8 cellular contexts compared by ENCODE assay signal in the genomic region with DNA sequence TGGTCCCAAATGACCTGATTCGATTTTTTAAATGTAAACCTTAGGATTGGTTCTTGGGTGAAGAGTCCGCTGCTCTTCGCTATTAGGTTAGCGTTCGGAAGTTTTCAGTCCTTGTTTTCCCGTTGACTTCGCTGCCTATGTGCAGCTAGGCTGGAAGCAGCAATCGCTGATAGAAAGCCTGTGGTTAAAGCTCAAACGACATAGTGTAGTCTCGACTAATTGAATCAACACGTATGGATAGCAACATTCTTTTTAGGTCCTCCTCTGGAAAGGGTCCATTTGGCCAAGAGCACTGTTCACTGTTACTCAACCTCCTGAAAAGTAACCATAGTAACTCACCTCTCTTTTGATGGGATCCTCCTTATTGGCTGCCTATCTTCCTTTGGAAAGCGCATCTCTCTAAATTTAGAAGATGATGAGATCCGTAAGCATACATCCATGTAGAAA.
DNase-seq lines count a peak whose midpoint lies in the region; ATAC-seq, FAIRE-seq and TF ChIP-seq lines count a peak whose summit lies in the region.

No MANE protein-coding gene starts in this region.

- TF ChIP-seq CTCF in MCF 10A (IDR thresholded peaks at IDR 0.05; ENCODE audit: unreplicated experiment) (no peak), mammary epithelial cell (conservative IDR thresholded peaks at IDR 0.05 in 1 of 2, IDR thresholded peaks at IDR 0.05 in 1 of 2; ENCODE audit: extremely low read depth in 1 of 2, insufficient read depth in 1 of 2, low read depth in 1 of 2, low read length in 2 of 2) (no peak), HepG2 (CRISPR knock-in tag; IDR thresholded peaks at IDR 0.05) (no peak), upper lobe of right lung (IDR thresholded peaks at IDR 0.05) (no peak)

- BruUV-seq in MCF 10A (replicated peaks; lab: Mats Ljungman, UMichigan) (no TSS peak), mammary epithelial cell (replicated peaks; lab: Mats Ljungman, UMichigan) (no TSS peak), HepG2 (replicated peaks; lab: Mats Ljungman, UMichigan) (no TSS peak)

- TF ChIP-seq EP300 in HepG2 (IDR thresholded peaks at IDR 0.05; ENCODE audit: low read depth in 2 of 2, low read length in 2 of 2) (no peak), HepG2 (CRISPR knock-in tag; IDR thresholded peaks at IDR 0.05; ENCODE audit: borderline replicate concordance) (no peak)

- H3K27ac ChIP-seq in mammary epithelial cell (ENCODE audit: insufficient read depth, low read depth, low read length): no peak overlapping the region
- no peak overlapping the region for H3K27ac ChIP-seq in HepG2 (ENCODE audit: extremely low read length, insufficient read depth, low read length)
- no peak overlapping the region for H3K27ac ChIP-seq in upper lobe of right lung

- H3K9me3 Mint-ChIP-seq in MCF 10A (ENCODE audit: unreplicated experiment): no peaks in the 10 kb centered on the region
- no peaks in the 10 kb centered on the region for H3K9me3 Mint-ChIP-seq in activated naive CD8-positive, alpha-beta T cell (ENCODE audit: low read depth)

- no peaks in the 10 kb centered on the region for H3K36me3 Mint-ChIP-seq in MCF 10A (ENCODE audit: insufficient read depth, unreplicated experiment)
- no peaks in the 10 kb centered on the region for H3K36me3 Mint-ChIP-seq in activated naive CD8-positive, alpha-beta T cell

- no peak for TF ChIP-seq POLR2A in HepG2 (IDR thresholded peaks at IDR 0.05; ENCODE audit: insufficient read depth in 1 of 2, low read depth in 2 of 2, low read length in 2 of 2)

- no peak overlapping the region for H3K4me2 ChIP-seq in mammary epithelial cell (ENCODE audit: insufficient read depth, low read depth, low read length)
- peak overlapping the region; percentile 34 for H3K4me2 ChIP-seq in HepG2 (ENCODE audit: low read depth, low read length)

- no peaks in the 10 kb centered on the region for H3K79me2 ChIP-seq in mammary epithelial cell (ENCODE audit: insufficient read depth, low read length)
- H3K79me2 ChIP-seq in HepG2 (ENCODE audit: insufficient read depth, low read length): no peaks in the 10 kb centered on the region

- in situ Hi-C loops in mammary epithelial cell (cut with MboI; ENCODE audit: low sequenced_read_pairs in 2 of 2): loop anchor here (25.0 kb wide), 2 partner anchors 655 to 830 kb away; a partner anchor contains a TSS
- in situ Hi-C loops in HepG2 (cut with HindIII; ENCODE audit: extremely low pct_ligation_motif_present, low pct_unique_long_range_greater_than_20kb): no loop called here

- dilution Hi-C loops in mammary epithelial cell (cut with HindIII; ENCODE audit: low sequenced_read_pairs): no loop called here

- no peaks in the 10 kb centered on the region for H3K4me1 Mint-ChIP-seq in MCF 10A (ENCODE audit: insufficient read depth, unreplicated experiment)
- peaks cover 11% of the 10 kb centered on the region for H3K4me1 Mint-ChIP-seq in activated naive CD8-positive, alpha-beta T cell (ENCODE audit: low read depth)

- POLR2A ChIA-PET in MCF 10A (lab: Yijun Ruan, JAX): no interaction called here
- POLR2A ChIA-PET in HepG2 (lab: Yijun Ruan, JAX): no interaction called here

- H2AFZ ChIP-seq in mammary epithelial cell (ENCODE audit: low read depth, low read length) (no peak overlapping the region), HepG2 (ENCODE audit: low read length) (no peak overlapping the region)

- intact Hi-C loops in MCF 10A (cut with micrococcal nuclease) (no loop called here), mammary epithelial cell (cut with micrococcal nuclease) (loop anchor here (2.0 kb wide), 1 partner anchor 193 kb away; no protein-coding TSS in a partner anchor), HepG2 (cut with micrococcal nuclease; ENCODE audit: unreplicated experiment) (no loop called here), upper lobe of right lung (cut with DNase I) (no loop called here)

- H3K9me3 ChIP-seq in mammary epithelial cell (replicated peaks; ENCODE audit: insufficient read depth, low read length): no peaks in the 10 kb centered on the region
- no peaks in the 10 kb centered on the region for H3K9me3 ChIP-seq in HepG2 (ENCODE audit: low read length)
- H3K9me3 ChIP-seq in upper lobe of right lung: no peaks in the 10 kb centered on the region

- H4K20me1 ChIP-seq in mammary epithelial cell (ENCODE audit: insufficient read depth, low read length): no peaks in the 10 kb centered on the region
- H4K20me1 ChIP-seq in HepG2 (ENCODE audit: insufficient read depth, low read length): no peaks in the 10 kb centered on the region

- WGBS in mammary epithelial cell (ENCODE audit: low coverage, missing lambda C conversion rate): 7% methylated on average over 11 of the region's 13 CpGs
- 19% methylated on average over 13 of the region's 13 CpGs for WGBS in HepG2 (ENCODE audit: low lambda C conversion rate)

- H3K27ac Mint-ChIP-seq in MCF 10A (ENCODE audit: low read depth, unreplicated experiment): no peak overlapping the region
- H3K27ac Mint-ChIP-seq in activated naive CD8-positive, alpha-beta T cell: no peak overlapping the region

- ATAC-seq in HepG2: no peak
- no peak for ATAC-seq in upper lobe of right lung
- ATAC-seq in GM18868 (IDR thresholded peaks at IDR 0.05; ENCODE audit: unreplicated experiment): no peak
- ATAC-seq in GM18861 (IDR thresholded peaks at IDR 0.05; ENCODE audit: unreplicated experiment): no peak

- peak overlapping the region; percentile 20 for H3K4me3 Mint-ChIP-seq in MCF 10A (ENCODE audit: unreplicated experiment)
- peak overlapping the region; percentile 75 for H3K4me3 Mint-ChIP-seq in activated naive CD8-positive, alpha-beta T cell

- H3K9ac ChIP-seq in mammary epithelial cell (ENCODE audit: insufficient read depth, low read length): no peak overlapping the region
- H3K9ac ChIP-seq in HepG2 (ENCODE audit: insufficient read depth, low read depth, low read length): no peak overlapping the region

- H3K4me3 ChIP-seq in mammary epithelial cell (replicated peaks in 1 of 3; ENCODE audit: insufficient read depth in 1 of 3, low read depth in 2 of 3, low read length in 3 of 3) (no peak overlapping the region), HepG2 (replicated peaks in 1 of 3; ENCODE audit: insufficient read depth in 1 of 3, low read depth in 2 of 3, low read length in 3 of 3) (no peak overlapping the region), upper lobe of right lung (peak overlapping the region; percentile 21)

- FAIRE-seq in HepG2 (lab: Jason Lieb, UNC): no peak

- H3K27me3 Mint-ChIP-seq in MCF 10A (ENCODE audit: insufficient read depth, unreplicated experiment): no peaks in the 10 kb centered on the region
- H3K27me3 Mint-ChIP-seq in activated naive CD8-positive, alpha-beta T cell: peaks cover 57% of the 10 kb centered on the region

- CTCF ChIA-PET in MCF 10A (lab: Yijun Ruan, JAX): interaction anchor here (0.6 to 3.2 kb wide), 6 partner anchors 8 to 224 kb away, joined by 3 to 15 read pairs (median 3); no protein-coding TSS in a partner anchor
- CTCF ChIA-PET in mammary epithelial cell (lab: Charles Lee; ENCODE audit: low non-redundant PET): no interaction called here
- CTCF ChIA-PET in HepG2 (lab: Yijun Ruan, JAX; ENCODE audit: low intra/inter-chr PET ratio, low total read pairs): no interaction called here

- no peak for TF ChIP-seq RAD21 in HepG2 (CRISPR knock-in tag; IDR thresholded peaks at IDR 0.05)

- H3K36me3 ChIP-seq in mammary epithelial cell (ENCODE audit: insufficient read depth, low read length) (no peaks in the 10 kb centered on the region), HepG2 (replicated peaks in 1 of 2; ENCODE audit: control insufficient read depth in 1 of 2, insufficient read depth in 2 of 2, low read length in 2 of 2) (no peaks in the 10 kb centered on the region), upper lobe of right lung (no peaks in the 10 kb centered on the region)

- no peak for DNase-seq in MCF 10A (ENCODE audit: unreplicated experiment)
- DNase-seq in mammary epithelial cell: no peak
- no peak for DNase-seq in HepG2 (ENCODE audit: low spot score)
- no peak for DNase-seq in upper lobe of right lung
- DNase-seq in HuH-7 (ENCODE audit: low spot score): no peak

- peaks cover 22% of the 10 kb centered on the region for H3K27me3 ChIP-seq in mammary epithelial cell (ENCODE audit: insufficient read depth, low read length)
- peaks cover 5 to 39% of the 10 kb centered on the region in 2 experiments; a peak in 4 of 5 replicates for H3K27me3 ChIP-seq in HepG2 (ENCODE audit: control insufficient read depth in 1 of 2, insufficient read depth in 2 of 2, low read length in 2 of 2)
- H3K27me3 ChIP-seq in upper lobe of right lung: peaks cover 62% of the 10 kb centered on the region

- H3K4me1 ChIP-seq in mammary epithelial cell (ENCODE audit: insufficient read depth, low read length): no peaks in the 10 kb centered on the region
- H3K4me1 ChIP-seq in HepG2 (ENCODE audit: insufficient read depth, low read length): no peaks in the 10 kb centered on the region
- peaks cover 8% of the 10 kb centered on the region for H3K4me1 ChIP-seq in upper lobe of right lung

TF ChIP-seq in HepG2, 621 proteins besides CTCF, POLR2A, EP300 and RAD21 (continues in another document):
- TF ChIP-seq, protein P1, sequence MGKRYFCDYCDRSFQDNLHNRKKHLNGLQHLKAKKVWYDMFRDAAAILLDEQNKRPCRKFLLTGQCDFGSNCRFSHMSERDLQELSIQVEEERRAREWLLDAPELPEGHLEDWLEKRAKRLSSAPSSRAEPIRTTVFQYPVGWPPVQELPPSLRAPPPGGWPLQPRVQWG (CRISPR knock-in tag; IDR thresholded peaks at IDR 0.05; ENCODE audit: borderline replicate concordance, low read depth): no peak
- TF ChIP-seq ZNF766 (CRISPR knock-in tag; IDR thresholded peaks at IDR 0.05; ENCODE audit: borderline replicate concordance): no peak
- TF ChIP-seq HES4 (CRISPR knock-in tag; IDR thresholded peaks at IDR 0.05; ENCODE audit: borderline replicate concordance): no peak
- TF ChIP-seq, protein P2, sequence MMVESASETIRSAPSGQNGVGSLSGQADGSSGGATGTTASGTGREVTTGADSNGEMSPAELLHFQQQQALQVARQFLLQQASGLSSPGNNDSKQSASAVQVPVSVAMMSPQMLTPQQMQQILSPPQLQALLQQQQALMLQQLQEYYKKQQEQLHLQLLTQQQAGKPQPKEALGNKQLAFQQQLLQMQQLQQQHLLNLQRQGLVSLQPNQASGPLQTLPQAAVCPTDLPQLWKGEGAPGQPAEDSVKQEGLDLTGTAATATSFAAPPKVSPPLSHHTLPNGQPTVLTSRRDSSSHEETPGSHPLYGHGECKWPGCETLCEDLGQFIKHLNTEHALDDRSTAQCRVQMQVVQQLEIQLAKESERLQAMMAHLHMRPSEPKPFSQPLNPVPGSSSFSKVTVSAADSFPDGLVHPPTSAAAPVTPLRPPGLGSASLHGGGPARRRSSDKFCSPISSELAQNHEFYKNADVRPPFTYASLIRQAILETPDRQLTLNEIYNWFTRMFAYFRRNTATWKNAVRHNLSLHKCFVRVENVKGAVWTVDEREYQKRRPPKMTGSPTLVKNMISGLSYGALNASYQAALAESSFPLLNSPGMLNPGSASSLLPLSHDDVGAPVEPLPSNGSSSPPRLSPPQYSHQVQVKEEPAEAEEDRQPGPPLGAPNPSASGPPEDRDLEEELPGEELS (CRISPR knock-in tag; IDR thresholded peaks at IDR 0.05): no peak
- TF ChIP-seq ATAD3A (CRISPR knock-in tag; IDR thresholded peaks at IDR 0.05): no peak
- no peak for TF ChIP-seq GATAD2A (CRISPR knock-in tag; IDR thresholded peaks at IDR 0.05)
- TF ChIP-seq SOX13 (IDR thresholded peaks at IDR 0.05): no peak
- TF ChIP-seq SOX13 (CRISPR knock-in tag; conservative IDR thresholded peaks at IDR 0.05 in 1 of 2, IDR thresholded peaks at IDR 0.05 in 1 of 2): no peak
